In genomic region chr12:124588018-124588634, GRCh38 we compare ENCODE assay signal across 1 cellular context.
TF ChIP-seq lines count a peak whose summit lies in the region.

No MANE protein-coding gene starts in this region.

TF ChIP-seq in HCT116, 20 proteins besides CTCF, POLR2A, EP300 and RAD21 (continued from another document):
- no peak for TF ChIP-seq ZBTB33 (IDR thresholded peaks at IDR 0.05; ENCODE audit: extremely low read depth, insufficient replicate concordance, low read length)
- no peak for TF ChIP-seq ZFX (IDR thresholded peaks at IDR 0.05)
